In the genomic region with DNA sequence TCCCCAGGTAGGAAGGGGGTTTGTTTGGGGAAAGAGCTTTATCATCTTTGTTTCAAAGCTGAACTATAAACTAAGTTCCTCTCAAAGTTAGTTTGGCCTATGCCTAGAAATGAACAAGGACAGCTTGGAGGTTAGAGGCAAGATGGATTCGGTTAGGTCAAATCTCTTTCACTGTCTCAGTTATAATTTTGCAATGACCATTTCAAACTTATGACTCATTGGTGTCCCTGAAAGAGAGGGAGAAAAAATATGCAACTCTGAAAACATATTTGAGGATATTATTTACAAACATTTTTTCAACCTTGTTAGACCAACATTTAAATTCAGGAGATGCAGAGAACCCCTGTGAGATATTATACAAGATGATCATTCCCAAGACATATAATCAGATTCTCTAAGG, we compare ENCODE assay signal across 1 cellular context.
TF ChIP-seq lines count a peak whose summit lies in the region.

No MANE protein-coding gene starts in this region.

TF ChIP-seq in K562, 482 proteins besides CTCF, POLR2A, EP300 and RAD21 (continued from another document):
- TF ChIP-seq PRPF4 (IDR thresholded peaks at IDR 0.05; ENCODE audit: insufficient read depth, low read depth, low read length, poor library complexity, severe bottlenecking), result no peak
- TF ChIP-seq ZZZ3 (IDR thresholded peaks at IDR 0.05), result no peak
- TF ChIP-seq EWSR1 (IDR thresholded peaks at IDR 0.05; ENCODE audit: borderline replicate concordance, low read depth, partially characterized antibody), result no peak
TF ChIP-seq in K562: peak in this region for 3.
